ENCODE assay signal across 2 cellular contexts in genomic region chr1:214549604-214550338, GRCh38.
TF ChIP-seq lines count a peak whose summit lies in the region.

No MANE protein-coding gene starts in this region.

TF ChIP-seq in HCT116, 20 proteins besides CTCF, POLR2A, EP300 and RAD21:
- TF ChIP-seq POLR2AphosphoS5 (IDR thresholded peaks at IDR 0.05; ENCODE audit: low read depth, low read length) (no peak), FOSL1 (IDR thresholded peaks at IDR 0.05; ENCODE audit: low read depth) (no peak), ATF3 (IDR thresholded peaks at IDR 0.05) (no peak), ELF1 (IDR thresholded peaks at IDR 0.05; ENCODE audit: borderline replicate concordance, low read depth) (no peak), ZNF274 (IDR thresholded peaks at IDR 0.05; ENCODE audit: low read depth, low read length) (no peak), EGR1 (IDR thresholded peaks at IDR 0.05; ENCODE audit: low read depth) (no peak), CEBPB (IDR thresholded peaks at IDR 0.05; ENCODE audit: low read depth) (no peak), EZH2phosphoT487 (IDR thresholded peaks at IDR 0.05; ENCODE audit: borderline replicate concordance) (no peak), CBX3 (IDR thresholded peaks at IDR 0.05; ENCODE audit: low read depth) (no peak), REST (IDR thresholded peaks at IDR 0.05; ENCODE audit: low read depth) (no peak), EZH2 (IDR thresholded peaks at IDR 0.05) (no peak), SP1 (IDR thresholded peaks at IDR 0.05; ENCODE audit: low read depth) (no peak), SRF (IDR thresholded peaks at IDR 0.05; ENCODE audit: low read depth) (no peak), YY1 (IDR thresholded peaks at IDR 0.05; ENCODE audit: extremely low read depth, insufficient replicate concordance, low read depth, low read length) (no peak), JUND (IDR thresholded peaks at IDR 0.05) (no peak), ZFX (IDR thresholded peaks at IDR 0.05) (no peak), SIN3A (IDR thresholded peaks at IDR 0.05; ENCODE audit: low read depth) (no peak)
- TF ChIP-seq, protein P1, sequence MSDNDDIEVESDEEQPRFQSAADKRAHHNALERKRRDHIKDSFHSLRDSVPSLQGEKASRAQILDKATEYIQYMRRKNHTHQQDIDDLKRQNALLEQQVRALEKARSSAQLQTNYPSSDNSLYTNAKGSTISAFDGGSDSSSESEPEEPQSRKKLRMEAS (IDR thresholded peaks at IDR 0.05): no peak
- TF ChIP-seq, protein P2, sequence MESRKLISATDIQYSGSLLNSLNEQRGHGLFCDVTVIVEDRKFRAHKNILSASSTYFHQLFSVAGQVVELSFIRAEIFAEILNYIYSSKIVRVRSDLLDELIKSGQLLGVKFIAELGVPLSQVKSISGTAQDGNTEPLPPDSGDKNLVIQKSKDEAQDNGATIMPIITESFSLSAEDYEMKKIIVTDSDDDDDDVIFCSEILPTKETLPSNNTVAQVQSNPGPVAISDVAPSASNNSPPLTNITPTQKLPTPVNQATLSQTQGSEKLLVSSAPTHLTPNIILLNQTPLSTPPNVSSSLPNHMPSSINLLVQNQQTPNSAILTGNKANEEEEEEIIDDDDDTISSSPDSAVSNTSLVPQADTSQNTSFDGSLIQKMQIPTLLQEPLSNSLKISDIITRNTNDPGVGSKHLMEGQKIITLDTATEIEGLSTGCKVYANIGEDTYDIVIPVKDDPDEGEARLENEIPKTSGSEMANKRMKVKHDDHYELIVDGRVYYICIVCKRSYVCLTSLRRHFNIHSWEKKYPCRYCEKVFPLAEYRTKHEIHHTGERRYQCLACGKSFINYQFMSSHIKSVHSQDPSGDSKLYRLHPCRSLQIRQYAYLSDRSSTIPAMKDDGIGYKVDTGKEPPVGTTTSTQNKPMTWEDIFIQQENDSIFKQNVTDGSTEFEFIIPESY (IDR thresholded peaks at IDR 0.05; ENCODE audit: extremely low read depth, insufficient replicate concordance, low read length): no peak
TF ChIP-seq in HCT116: peak in this region for 0.

TF ChIP-seq in GM12878, 131 proteins besides CTCF, POLR2A, EP300 and RAD21:
- TF ChIP-seq, protein P3, sequence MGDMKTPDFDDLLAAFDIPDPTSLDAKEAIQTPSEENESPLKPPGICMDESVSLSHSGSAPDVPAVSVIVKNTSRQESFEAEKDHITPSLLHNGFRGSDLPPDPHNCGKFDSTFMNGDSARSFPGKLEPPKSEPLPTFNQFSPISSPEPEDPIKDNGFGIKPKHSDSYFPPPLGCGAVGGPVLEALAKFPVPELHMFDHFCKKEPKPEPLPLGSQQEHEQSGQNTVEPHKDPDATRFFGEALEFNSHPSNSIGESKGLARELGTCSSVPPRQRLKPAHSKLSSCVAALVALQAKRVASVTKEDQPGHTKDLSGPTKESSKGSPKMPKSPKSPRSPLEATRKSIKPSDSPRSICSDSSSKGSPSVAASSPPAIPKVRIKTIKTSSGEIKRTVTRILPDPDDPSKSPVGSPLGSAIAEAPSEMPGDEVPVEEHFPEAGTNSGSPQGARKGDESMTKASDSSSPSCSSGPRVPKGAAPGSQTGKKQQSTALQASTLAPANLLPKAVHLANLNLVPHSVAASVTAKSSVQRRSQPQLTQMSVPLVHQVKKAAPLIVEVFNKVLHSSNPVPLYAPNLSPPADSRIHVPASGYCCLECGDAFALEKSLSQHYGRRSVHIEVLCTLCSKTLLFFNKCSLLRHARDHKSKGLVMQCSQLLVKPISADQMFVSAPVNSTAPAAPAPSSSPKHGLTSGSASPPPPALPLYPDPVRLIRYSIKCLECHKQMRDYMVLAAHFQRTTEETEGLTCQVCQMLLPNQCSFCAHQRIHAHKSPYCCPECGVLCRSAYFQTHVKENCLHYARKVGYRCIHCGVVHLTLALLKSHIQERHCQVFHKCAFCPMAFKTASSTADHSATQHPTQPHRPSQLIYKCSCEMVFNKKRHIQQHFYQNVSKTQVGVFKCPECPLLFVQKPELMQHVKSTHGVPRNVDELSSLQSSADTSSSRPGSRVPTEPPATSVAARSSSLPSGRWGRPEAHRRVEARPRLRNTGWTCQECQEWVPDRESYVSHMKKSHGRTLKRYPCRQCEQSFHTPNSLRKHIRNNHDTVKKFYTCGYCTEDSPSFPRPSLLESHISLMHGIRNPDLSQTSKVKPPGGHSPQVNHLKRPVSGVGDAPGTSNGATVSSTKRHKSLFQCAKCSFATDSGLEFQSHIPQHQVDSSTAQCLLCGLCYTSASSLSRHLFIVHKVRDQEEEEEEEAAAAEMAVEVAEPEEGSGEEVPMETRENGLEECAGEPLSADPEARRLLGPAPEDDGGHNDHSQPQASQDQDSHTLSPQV (IDR thresholded peaks at IDR 0.05): no peak
- TF ChIP-seq MTA2 (IDR thresholded peaks at IDR 0.05; ENCODE audit: low read depth): peak; percentile 42; the same call in 1 of the 2 replicates
- TF ChIP-seq ZNF384 (IDR thresholded peaks at IDR 0.05; ENCODE audit: borderline replicate concordance, low read depth, low read length): no peak
- no peak for TF ChIP-seq CBX3 (IDR thresholded peaks at IDR 0.05; ENCODE audit: borderline replicate concordance, low read depth)
